Comparison of ENCODE assay signal across 17 cellular contexts in genomic region chr13:74191036-74191809, GRCh38. TPM values are rescaled to one million over a fixed set of nuclear protein-coding genes. Genes with fewer than 3 reads are reported as not detected.
DNase-seq lines count a peak whose midpoint lies in the region; ATAC-seq, FAIRE-seq and TF ChIP-seq lines count a peak whose summit lies in the region.
"Had no signal": no experiment of that assay in that cellular context is flagged by ENCODE, and none has a peak within 500 bp of the region (broad histone marks: within the 10 kb centered on the region; RNA-seq: fewer than 3 reads in every experiment).

No MANE protein-coding gene starts in this region.

- POLR2A ChIA-PET in activated CD4-positive, alpha-beta T cell treated with anti-CD3 and anti-CD28 coated beads for 36 hours (lab: Charles Lee), result interaction anchor here (0.6 kb wide), 1 partner anchor 59 kb away, joined by 3 read pairs; no protein-coding TSS in a partner anchor

- H4K91ac ChIP-seq in neuronal stem cell (ENCODE audit: low read depth, low read length, poor library complexity), result no peak overlapping the region

- WGBS in neuronal stem cell (ENCODE audit: extremely low coverage in 2 of 2, insufficient read length in 2 of 2, insufficient replicate concordance in 1 of 2), 2 donors, result no CpG with 5 or more reads among the region's 4 CpGs

- H2AK5ac ChIP-seq in neuronal stem cell (ENCODE audit: low read depth, low read length), result no peak overlapping the region

- H3K79me1 ChIP-seq in neuronal stem cell (ENCODE audit: low read depth, low read length), result no peaks in the 10 kb centered on the region

- ATAC-seq in activated CD4-positive, alpha-beta T cell treated with anti-CD3 and anti-CD28 coated beads for 36 hours, result peak; percentile 80
- ATAC-seq in HG03139 (IDR thresholded peaks at IDR 0.05; ENCODE audit: unreplicated experiment) (no peak), HG03565 (IDR thresholded peaks at IDR 0.05; ENCODE audit: unreplicated experiment) (no peak)
- ATAC-seq: left lobe of liver; naive thymus-derived CD4-positive, alpha-beta T cell had no signal

- no peaks in the 10 kb centered on the region for H3K27me3 Mint-ChIP-seq in activated CD4-positive, alpha-beta T cell treated with anti-CD3 and anti-CD28 coated beads for 36 hours
- H3K27me3 Mint-ChIP-seq: naive thymus-derived CD4-positive, alpha-beta T cell had no signal

- intact Hi-C loops in activated CD4-positive, alpha-beta T cell treated with anti-CD3 and anti-CD28 coated beads for 36 hours (cut with DNase I, micrococcal nuclease), result no loop called here

- H3K36me3 Mint-ChIP-seq in activated CD4-positive, alpha-beta T cell treated with anti-CD3 and anti-CD28 coated beads for 36 hours (ENCODE audit: low read depth), result no peaks in the 10 kb centered on the region
- H3K36me3 Mint-ChIP-seq: naive thymus-derived CD4-positive, alpha-beta T cell had no signal

- H2BK120ac ChIP-seq in neuronal stem cell (ENCODE audit: low read depth, low read length), result no peak overlapping the region

- H3K14ac ChIP-seq in neuronal stem cell (ENCODE audit: low read length), result no peak overlapping the region

- H3K4me2 ChIP-seq in neuronal stem cell (ENCODE audit: insufficient read depth, low read length, poor library complexity, severe bottlenecking), result no peak overlapping the region

- no peak overlapping the region for H3K9ac ChIP-seq in neuronal stem cell (ENCODE audit: low read depth, low read length, poor library complexity)

- no peak for FAIRE-seq in GM12891 (lab: Jason Lieb, UNC)
- FAIRE-seq: GM18507 had no signal

- CTCF ChIA-PET in activated CD4-positive, alpha-beta T cell treated with anti-CD3 and anti-CD28 coated beads for 36 hours (lab: Charles Lee), result interaction anchor here (0.9 to 1.4 kb wide), 4 partner anchors 10 to 105 kb away, joined by 3 read pairs; no protein-coding TSS in a partner anchor

- H3K23ac ChIP-seq in neuronal stem cell (ENCODE audit: low read depth, low read length, poor library complexity), result no peak overlapping the region

- H3K27me3 ChIP-seq in neuronal stem cell (ENCODE audit: control insufficient read depth in 3 of 3, insufficient read depth in 3 of 3, low read depth in 1 of 3, low read length in 3 of 3), result no peaks in the 10 kb centered on the region
- H3K27me3 ChIP-seq: sigmoid colon had no signal

- TF ChIP-seq POLR2A in GM12891 (IDR thresholded peaks at IDR 0.05; ENCODE audit: low read depth, low read length), result no peak

- H3K4me3 Mint-ChIP-seq in activated CD4-positive, alpha-beta T cell treated with anti-CD3 and anti-CD28 coated beads for 36 hours, result no peak overlapping the region

- no peaks in the 10 kb centered on the region for H3K36me3 ChIP-seq in neuronal stem cell (replicated peaks in 1 of 2; ENCODE audit: control insufficient read depth in 2 of 2, insufficient read depth in 2 of 2, low read length in 2 of 2)
- H3K36me3 ChIP-seq: sigmoid colon had no signal

- H3K27ac ChIP-seq in neuronal stem cell (replicated peaks; ENCODE audit: low read length), result no peak overlapping the region
- H3K27ac ChIP-seq: sigmoid colon had no signal

- no peak overlapping the region for H3K18ac ChIP-seq in neuronal stem cell (ENCODE audit: low read length)

- H2AFZ ChIP-seq in neuronal stem cell (ENCODE audit: low read length), result peak overlapping the region; percentile 68

- peak; percentile 19 for DNase-seq in activated CD4-positive, alpha-beta T cell treated with anti-CD3 and anti-CD28 coated beads for 36 hours
- DNase-seq in activated CD4-positive, alpha-beta T cell treated with anti-CD3 and anti-CD28 coated beads, Interleukin-2, amount 50 U/mL, for 48 hours, result no peak
- peak; percentile 45 for DNase-seq in Jurkat, Clone E6-1 (ENCODE audit: low read depth, low spot score)
- peak; percentile 66 for DNase-seq in astrocyte of the hippocampus (ENCODE audit: low read depth, low spot score)
- peak; percentile 9 for DNase-seq in neuronal stem cell (ENCODE audit: low spot score)
- no peak for DNase-seq in GM12891 (ENCODE audit: insufficient read length, low spot score)
- DNase-seq: activated CD4-positive, alpha-beta T cell treated with anti-CD3 and anti-CD28 coated beads, Interleukin-2, amount 50 U/mL, for 4 hours; Caco-2; cerebellar nuclear complex; glutamatergic neuron; naive thymus-derived CD4-positive, alpha-beta T cell; NCI-H1436 treated with DMSO at 0.1 percent for 48 hours; sigmoid colon had no signal

- no peak overlapping the region for H3K4ac ChIP-seq in neuronal stem cell (ENCODE audit: low read length)

- H2BK12ac ChIP-seq in neuronal stem cell (ENCODE audit: low read length), result no peak overlapping the region

- no peaks in the 10 kb centered on the region for H3K9me3 Mint-ChIP-seq in activated CD4-positive, alpha-beta T cell treated with anti-CD3 and anti-CD28 coated beads for 36 hours (ENCODE audit: low read depth)

- peaks cover 4 to 8% of the 10 kb centered on the region in 2 donors for H3K4me1 ChIP-seq in neuronal stem cell (ENCODE audit: control insufficient read depth in 2 of 2, insufficient read depth in 1 of 2, low read depth in 1 of 2, low read length in 2 of 2)
- H3K4me1 ChIP-seq: Caco-2, sigmoid colon had no signal

- no peak overlapping the region for H2BK5ac ChIP-seq in neuronal stem cell (ENCODE audit: low read length)

- H2BK15ac ChIP-seq in neuronal stem cell (ENCODE audit: low read length), result no peak overlapping the region

- no peak overlapping the region for H3K4me3 ChIP-seq in Jurkat, Clone E6-1 (ENCODE audit: low read length)
- H3K4me3 ChIP-seq in neuronal stem cell (ENCODE audit: low read length in 2 of 2), result no peak overlapping the region
- H3K4me3 ChIP-seq: sigmoid colon had no signal

- no peak overlapping the region for H3K27ac Mint-ChIP-seq in activated CD4-positive, alpha-beta T cell treated with anti-CD3 and anti-CD28 coated beads for 36 hours

- peaks cover 20% of the 10 kb centered on the region for H3K4me1 Mint-ChIP-seq in activated CD4-positive, alpha-beta T cell treated with anti-CD3 and anti-CD28 coated beads for 36 hours

- no peaks in the 10 kb centered on the region for H3K9me3 ChIP-seq in neuronal stem cell (replicated peaks in 1 of 2; ENCODE audit: control insufficient read depth in 2 of 2, insufficient read depth in 1 of 2, low read depth in 1 of 2, low read length in 2 of 2)
- H3K9me3 ChIP-seq: Caco-2, sigmoid colon had no signal

- no peak overlapping the region for H4K8ac ChIP-seq in neuronal stem cell (ENCODE audit: low read depth, low read length)

TF ChIP-seq in GM12891, 5 proteins besides CTCF, POLR2A, EP300 and RAD21:
- no peak for TF ChIP-seq POLR2AphosphoS5 (IDR thresholded peaks at IDR 0.05; ENCODE audit: low read depth, low read length)
- TF ChIP-seq PAX5 (IDR thresholded peaks at IDR 0.05; ENCODE audit: insufficient read depth, low read length, severe bottlenecking), result no peak
- TF ChIP-seq TAF1 (IDR thresholded peaks at IDR 0.05; ENCODE audit: low read depth, low read length), result no peak
- TF ChIP-seq SPI1 (IDR thresholded peaks at IDR 0.05; ENCODE audit: low read depth, low read length), result no peak
TF ChIP-seq in GM12891: peak in this region for 0.

RNA-seq across cellular contexts. Expression of gene KLF12, which starts 57.0 kb away (rescaled TPM):
- 10 to 100 TPM; 20.1 to 29.2 TPM for total RNA-seq in activated CD4-positive, alpha-beta T cell treated with anti-CD3 and anti-CD28 coated beads for 36 hours
- 8.6 TPM for polyA plus RNA-seq in Jurkat, Clone E6-1 (2012; ENCODE audit: insufficient read depth, insufficient read length)
- 5.4 TPM for polyA plus RNA-seq in neuronal stem cell (2013, experiment 1 of 2)
- polyA plus RNA-seq in neuronal stem cell (2013, experiment 2 of 2), result 5.6 TPM
- polyA plus RNA-seq in GM12891 (2012; ENCODE audit: low read depth, missing spikeins), result 0.51 TPM

Comparison
In these comparisons a context has a peak if more than half of its experiments do, and no peak if none do; other contexts are left out.
1. DNase-seq: peak in activated CD4-positive, alpha-beta T cell treated with anti-CD3 and anti-CD28 coated beads for 36 hours (single experiment), Jurkat, Clone E6-1 (single experiment), astrocyte of the hippocampus (single experiment) and neuronal stem cell (single experiment); none in activated CD4-positive, alpha-beta T cell treated with anti-CD3 and anti-CD28 coated beads, Interleukin-2, amount 50 U/mL, for 48 hours (0 of 2) and GM12891 (single experiment).